In the genomic region with DNA sequence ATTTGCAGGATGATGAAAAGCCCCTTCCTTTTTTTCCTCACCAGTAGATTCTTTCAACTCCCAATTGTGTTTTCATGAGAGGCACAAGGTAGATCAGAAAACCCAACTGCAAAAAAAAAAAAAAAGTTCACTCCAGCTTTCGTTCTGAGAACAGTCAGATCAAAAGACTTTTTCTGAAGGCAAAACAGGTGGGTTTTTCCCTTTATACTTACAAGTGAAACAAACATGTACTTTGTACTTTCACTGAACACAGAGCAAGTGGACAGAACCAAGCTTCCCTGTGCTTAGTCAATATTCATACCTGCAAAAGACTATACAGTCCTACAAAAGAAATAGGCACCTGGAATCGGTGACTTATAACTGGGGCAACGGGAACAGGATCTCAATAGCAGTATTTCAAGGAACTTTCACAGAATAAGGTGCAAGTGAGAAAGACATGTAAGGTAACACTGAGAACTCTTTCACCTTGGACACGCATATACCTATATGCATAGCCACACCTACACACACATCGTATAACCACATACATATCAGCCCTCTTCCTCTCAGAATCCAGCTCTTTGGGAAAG, we compare ENCODE assay signal across 1 cellular context.
TF ChIP-seq lines count a peak whose summit lies in the region.

No MANE protein-coding gene starts in this region.

TF ChIP-seq in HepG2, 621 proteins besides CTCF, POLR2A, EP300 and RAD21 (continued from another document):
- TF ChIP-seq, protein P1, sequence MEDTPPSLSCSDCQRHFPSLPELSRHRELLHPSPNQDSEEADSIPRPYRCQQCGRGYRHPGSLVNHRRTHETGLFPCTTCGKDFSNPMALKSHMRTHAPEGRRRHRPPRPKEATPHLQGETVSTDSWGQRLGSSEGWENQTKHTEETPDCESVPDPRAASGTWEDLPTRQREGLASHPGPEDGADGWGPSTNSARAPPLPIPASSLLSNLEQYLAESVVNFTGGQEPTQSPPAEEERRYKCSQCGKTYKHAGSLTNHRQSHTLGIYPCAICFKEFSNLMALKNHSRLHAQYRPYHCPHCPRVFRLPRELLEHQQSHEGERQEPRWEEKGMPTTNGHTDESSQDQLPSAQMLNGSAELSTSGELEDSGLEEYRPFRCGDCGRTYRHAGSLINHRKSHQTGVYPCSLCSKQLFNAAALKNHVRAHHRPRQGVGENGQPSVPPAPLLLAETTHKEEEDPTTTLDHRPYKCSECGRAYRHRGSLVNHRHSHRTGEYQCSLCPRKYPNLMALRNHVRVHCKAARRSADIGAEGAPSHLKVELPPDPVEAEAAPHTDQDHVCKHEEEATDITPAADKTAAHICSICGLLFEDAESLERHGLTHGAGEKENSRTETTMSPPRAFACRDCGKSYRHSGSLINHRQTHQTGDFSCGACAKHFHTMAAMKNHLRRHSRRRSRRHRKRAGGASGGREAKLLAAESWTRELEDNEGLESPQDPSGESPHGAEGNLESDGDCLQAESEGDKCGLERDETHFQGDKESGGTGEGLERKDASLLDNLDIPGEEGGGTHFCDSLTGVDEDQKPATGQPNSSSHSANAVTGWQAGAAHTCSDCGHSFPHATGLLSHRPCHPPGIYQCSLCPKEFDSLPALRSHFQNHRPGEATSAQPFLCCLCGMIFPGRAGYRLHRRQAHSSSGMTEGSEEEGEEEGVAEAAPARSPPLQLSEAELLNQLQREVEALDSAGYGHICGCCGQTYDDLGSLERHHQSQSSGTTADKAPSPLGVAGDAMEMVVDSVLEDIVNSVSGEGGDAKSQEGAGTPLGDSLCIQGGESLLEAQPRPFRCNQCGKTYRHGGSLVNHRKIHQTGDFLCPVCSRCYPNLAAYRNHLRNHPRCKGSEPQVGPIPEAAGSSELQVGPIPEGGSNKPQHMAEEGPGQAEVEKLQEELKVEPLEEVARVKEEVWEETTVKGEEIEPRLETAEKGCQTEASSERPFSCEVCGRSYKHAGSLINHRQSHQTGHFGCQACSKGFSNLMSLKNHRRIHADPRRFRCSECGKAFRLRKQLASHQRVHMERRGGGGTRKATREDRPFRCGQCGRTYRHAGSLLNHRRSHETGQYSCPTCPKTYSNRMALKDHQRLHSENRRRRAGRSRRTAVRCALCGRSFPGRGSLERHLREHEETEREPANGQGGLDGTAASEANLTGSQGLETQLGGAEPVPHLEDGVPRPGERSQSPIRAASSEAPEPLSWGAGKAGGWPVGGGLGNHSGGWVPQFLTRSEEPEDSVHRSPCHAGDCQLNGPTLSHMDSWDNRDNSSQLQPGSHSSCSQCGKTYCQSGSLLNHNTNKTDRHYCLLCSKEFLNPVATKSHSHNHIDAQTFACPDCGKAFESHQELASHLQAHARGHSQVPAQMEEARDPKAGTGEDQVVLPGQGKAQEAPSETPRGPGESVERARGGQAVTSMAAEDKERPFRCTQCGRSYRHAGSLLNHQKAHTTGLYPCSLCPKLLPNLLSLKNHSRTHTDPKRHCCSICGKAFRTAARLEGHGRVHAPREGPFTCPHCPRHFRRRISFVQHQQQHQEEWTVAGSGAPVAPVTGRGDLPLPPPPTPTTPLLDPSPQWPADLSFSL (CRISPR knock-in tag; IDR thresholded peaks at IDR 0.05), result peak; percentile 45; the same call in 1 of the 2 replicates
- TF ChIP-seq ETV5 (CRISPR knock-in tag; IDR thresholded peaks at IDR 0.05; ENCODE audit: borderline replicate concordance), result no peak; the same call in 1 of the 2 replicates
- peak; percentile 90 for TF ChIP-seq HDAC1 (CRISPR knock-in tag; IDR thresholded peaks at IDR 0.05)
- TF ChIP-seq MIER2 (CRISPR knock-in tag; IDR thresholded peaks at IDR 0.05), result no peak
- no peak for TF ChIP-seq ZNF180 (CRISPR knock-in tag; IDR thresholded peaks at IDR 0.05; ENCODE audit: borderline replicate concordance, low read depth)
- TF ChIP-seq ZNF350 (CRISPR knock-in tag; IDR thresholded peaks at IDR 0.05; ENCODE audit: borderline replicate concordance, low read depth), result no peak
- TF ChIP-seq, protein P2, sequence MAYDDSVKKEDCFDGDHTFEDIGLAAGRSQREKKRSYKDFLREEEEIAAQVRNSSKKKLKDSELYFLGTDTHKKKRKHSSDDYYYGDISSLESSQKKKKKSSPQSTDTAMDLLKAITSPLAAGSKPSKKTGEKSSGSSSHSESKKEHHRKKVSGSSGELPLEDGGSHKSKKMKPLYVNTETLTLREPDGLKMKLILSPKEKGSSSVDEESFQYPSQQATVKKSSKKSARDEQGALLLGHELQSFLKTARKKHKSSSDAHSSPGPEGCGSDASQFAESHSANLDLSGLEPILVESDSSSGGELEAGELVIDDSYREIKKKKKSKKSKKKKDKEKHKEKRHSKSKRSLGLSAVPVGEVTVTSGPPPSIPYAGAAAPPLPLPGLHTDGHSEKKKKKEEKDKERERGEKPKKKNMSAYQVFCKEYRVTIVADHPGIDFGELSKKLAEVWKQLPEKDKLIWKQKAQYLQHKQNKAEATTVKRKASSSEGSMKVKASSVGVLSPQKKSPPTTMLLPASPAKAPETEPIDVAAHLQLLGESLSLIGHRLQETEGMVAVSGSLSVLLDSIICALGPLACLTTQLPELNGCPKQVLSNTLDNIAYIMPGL (CRISPR knock-in tag; IDR thresholded peaks at IDR 0.05; ENCODE audit: borderline replicate concordance in 1 of 2, low read depth in 1 of 2), result 0 out of 4 replicates have a peak, but pooled peaks have one; percentile 31 to 41
- TF ChIP-seq PTBP1 (IDR thresholded peaks at IDR 0.05; ENCODE audit: low read depth, low read length, poor library complexity, severe bottlenecking), result no peak
- no peak for TF ChIP-seq ATM (IDR thresholded peaks at IDR 0.05; ENCODE audit: borderline replicate concordance)
- no peak for TF ChIP-seq ZNF619 (CRISPR knock-in tag; IDR thresholded peaks at IDR 0.05)
- TF ChIP-seq, protein P3, sequence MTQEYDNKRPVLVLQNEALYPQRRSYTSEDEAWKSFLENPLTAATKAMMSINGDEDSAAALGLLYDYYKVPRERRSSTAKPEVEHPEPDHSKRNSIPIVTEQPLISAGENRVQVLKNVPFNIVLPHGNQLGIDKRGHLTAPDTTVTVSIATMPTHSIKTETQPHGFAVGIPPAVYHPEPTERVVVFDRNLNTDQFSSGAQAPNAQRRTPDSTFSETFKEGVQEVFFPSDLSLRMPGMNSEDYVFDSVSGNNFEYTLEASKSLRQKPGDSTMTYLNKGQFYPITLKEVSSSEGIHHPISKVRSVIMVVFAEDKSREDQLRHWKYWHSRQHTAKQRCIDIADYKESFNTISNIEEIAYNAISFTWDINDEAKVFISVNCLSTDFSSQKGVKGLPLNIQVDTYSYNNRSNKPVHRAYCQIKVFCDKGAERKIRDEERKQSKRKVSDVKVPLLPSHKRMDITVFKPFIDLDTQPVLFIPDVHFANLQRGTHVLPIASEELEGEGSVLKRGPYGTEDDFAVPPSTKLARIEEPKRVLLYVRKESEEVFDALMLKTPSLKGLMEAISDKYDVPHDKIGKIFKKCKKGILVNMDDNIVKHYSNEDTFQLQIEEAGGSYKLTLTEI (CRISPR knock-in tag; conservative IDR thresholded peaks at IDR 0.05), result no peak
